Comparison of ENCODE assay signal across 10 cellular contexts in genomic region chr5:156475831-156476551, GRCh38.
A peak's percentile ranks its signal among the peaks of the same experiment; 100 is the strongest.
DNase-seq lines count a peak whose midpoint lies in the region; ATAC-seq and TF ChIP-seq lines count a peak whose summit lies in the region.
"Had no signal": no experiment of that assay in that cellular context is flagged by ENCODE, and none has a peak within 500 bp of the region (broad histone marks: within the 10 kb centered on the region; RNA-seq: fewer than 3 reads in every experiment).

No MANE protein-coding gene starts in this region.

- TF ChIP-seq CTCF in foreskin fibroblast (IDR thresholded peaks at IDR 0.05; ENCODE audit: low read depth, low read length) (peak; percentile 36), ovary (IDR thresholded peaks at IDR 0.05) (no peak)

- H3K4me1 ChIP-seq in ovary (ENCODE audit: insufficient read depth), result peaks cover 15% of the 10 kb centered on the region

- no peaks in the 10 kb centered on the region for H3K36me3 ChIP-seq in ovary
- H3K36me3 ChIP-seq: neutrophil had no signal

- no peak for TF ChIP-seq EP300 in ovary (IDR thresholded peaks at IDR 0.05)

- intact Hi-C loops in ovary (cut with DNase I), result no loop called here

- TF ChIP-seq POLR2A in ovary (IDR thresholded peaks at IDR 0.05), result no peak

- H3K27ac ChIP-seq in ovary, result no peak overlapping the region
- H3K27ac ChIP-seq: neutrophil had no signal

- H3K27me3 ChIP-seq in ovary, result no peaks in the 10 kb centered on the region
- H3K27me3 ChIP-seq: neutrophil had no signal

- H3K9me3 ChIP-seq in ovary, result no peaks in the 10 kb centered on the region
- H3K9me3 ChIP-seq: neutrophil had no signal

- H3K4me3 ChIP-seq in foreskin fibroblast (ENCODE audit: low read depth in 1 of 2, low read length in 2 of 2), result peak overlapping the region in 1 of 2 donors; percentile 10
- H3K4me3 ChIP-seq in ovary, result no peak overlapping the region

- DNase-seq in AG20443 (ENCODE audit: low spot score) (peak; percentile 90), RPMI7951 (ENCODE audit: low read depth) (peak; percentile 87), foreskin fibroblast (peak; percentile 51 to 93), ovary (peak; percentile 62 to 78 (median 65)), COLO668 (lab: John Stamatoyannopoulos, UW; ENCODE audit: unreplicated experiment) (no peak), GOT3 (lab: John Stamatoyannopoulos, UW) (no peak)
- DNase-seq in activated CD4-positive, alpha-beta T cell treated with anti-CD3 and anti-CD28 coated beads for 4 hours, result no peak
- DNase-seq: OCI-M1 had no signal

- ATAC-seq in HG02973 (IDR thresholded peaks at IDR 0.05; ENCODE audit: unreplicated experiment), result no peak

- 16 to 23% (median 22%) methylated on average over 4 of the region's 4 CpGs for WGBS in ovary, 3 donors

Comparison
In these comparisons a context has a peak if more than half of its experiments do, and no peak if none do; other contexts are left out.
1. DNase-seq: peak in AG20443 (single experiment), RPMI7951 (single experiment), foreskin fibroblast (2 of 2) and ovary (5 of 5); none in COLO668 (single experiment), activated CD4-positive, alpha-beta T cell treated with anti-CD3 and anti-CD28 coated beads for 4 hours (0 of 2) and GOT3 (single experiment).